Comparison of ENCODE assay signal across 8 cellular contexts in the genomic region with DNA sequence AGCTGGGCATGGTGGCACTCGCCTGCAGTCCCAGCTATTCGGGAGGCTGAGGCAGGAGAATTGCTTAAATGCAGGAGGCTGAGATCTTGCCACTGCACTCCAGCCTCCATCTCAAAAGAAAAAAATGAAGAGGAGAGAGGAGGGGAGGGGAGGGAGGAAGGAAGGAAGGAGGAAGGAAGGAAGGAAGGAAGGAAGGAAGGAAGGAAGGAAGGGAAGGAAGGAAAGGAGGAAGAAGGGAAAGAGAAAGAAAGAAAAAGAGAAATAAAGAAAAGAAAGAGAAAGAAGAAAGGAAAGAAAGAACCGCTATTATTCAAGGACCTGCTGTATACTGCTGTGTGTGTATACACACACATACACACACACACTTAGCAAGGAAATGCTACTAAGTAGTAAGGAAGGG.
"Had no signal": no experiment of that assay in that cellular context is flagged by ENCODE, and none has a peak within 500 bp of the region (broad histone marks: within the 10 kb centered on the region; RNA-seq: fewer than 3 reads in every experiment).

No MANE protein-coding gene starts in this region.

- ATAC-seq: GM12878 had no signal

- DNase-seq: GDM1, GF-D8 had no signal

- H3K4me3 ChIP-seq: GM12878 had no signal

- FAIRE-seq: G401.6, GM12878, GM12891, GM12892, GM18507, GM19239 had no signal
